ENCODE assay signal across 12 cellular contexts in the genomic region with DNA sequence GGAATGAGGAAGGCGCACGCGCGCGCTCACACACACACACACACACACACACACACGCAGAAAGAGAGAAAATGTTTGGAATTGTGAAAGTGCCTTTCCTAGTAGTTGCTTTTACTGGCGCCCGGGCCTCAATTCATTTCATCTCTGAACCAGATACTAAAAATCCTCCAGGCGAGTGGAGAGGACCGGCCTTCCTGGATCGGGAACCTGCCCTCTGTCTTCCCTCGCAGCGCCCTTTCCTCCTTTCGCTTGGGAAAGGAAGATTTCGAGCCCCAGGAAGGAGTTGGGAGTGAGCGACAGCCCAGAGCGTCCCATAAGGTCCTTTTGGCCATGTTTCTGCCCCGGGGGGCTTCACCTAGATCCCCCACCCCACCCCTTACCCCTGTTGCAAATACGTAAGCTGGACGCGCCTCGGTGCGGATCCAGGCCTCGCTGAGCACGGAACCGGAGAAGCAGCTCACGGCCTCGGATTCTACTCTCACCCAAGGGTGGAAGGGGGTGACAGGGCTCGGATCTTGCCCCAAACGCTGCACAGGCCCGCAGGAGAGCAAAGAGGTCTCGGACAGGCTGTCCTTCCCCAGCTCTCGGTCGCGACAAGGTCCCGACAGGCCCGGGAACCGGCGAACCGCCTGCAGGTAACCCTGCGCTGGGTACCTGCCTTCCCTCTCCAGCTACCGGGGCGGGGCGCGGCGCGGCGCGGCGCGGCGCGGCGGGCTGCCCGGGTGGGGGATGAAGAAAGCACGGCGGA. TPM values are rescaled to one million over a fixed set of nuclear protein-coding genes. Genes with fewer than 3 reads are reported as not detected.
DNase-seq lines count a peak whose midpoint lies in the region; ATAC-seq lines count a peak whose summit lies in the region.
"Had no signal": no experiment of that assay in that cellular context is flagged by ENCODE, and none has a peak within 500 bp of the region (broad histone marks: within the 10 kb centered on the region; RNA-seq: fewer than 3 reads in every experiment).

No MANE protein-coding gene starts in this region.

- peak overlapping the region in 11 of 21 experiments; percentile 17 to 87 (median 75) for H3K27ac ChIP-seq in skin epidermis

- H3K27me3 ChIP-seq in H7 (ENCODE audit: control insufficient read depth, insufficient read depth, low read length): peaks cover 100% of the 10 kb centered on the region

- in situ Hi-C loops in T47D (cut with HindIII; ENCODE audit: low pct_unique_long_range_greater_than_20kb, low sequenced_read_pairs): no loop called here

- peak; percentile 61 for DNase-seq in H7
- peak; percentile 54 to 76 for DNase-seq in T47D (ENCODE audit: low read depth in 1 of 2, low spot score in 1 of 2)
- DNase-seq in left lobe of liver (ENCODE audit: low spot score): no peak
- no peak for DNase-seq in NCI-H510A treated with DMSO at 0.1 percent for 48 hours (lab: John Stamatoyannopoulos, UW)
- no peak for DNase-seq in AG20443 (ENCODE audit: low spot score)
- no peak for DNase-seq in HUDEP-2 (lab: John Stamatoyannopoulos, UW; ENCODE audit: unreplicated experiment in 76 of 76)
- DNase-seq: DMS53; NCI-H226; stimulated activated CD8-positive, alpha-beta memory T cell treated with anti-CD3 and anti-CD28 coated beads, Interleukin-4, amount 100 ng/mL, for 48 hours; SW 1271 had no signal

- H3K4me3 ChIP-seq in H7 (ENCODE audit: insufficient read depth, low read depth, low read length): no peak overlapping the region
- H3K4me3 ChIP-seq in skin epidermis: peak overlapping the region in 6 of 7 experiments; percentile 3 to 38 (median 26)

- no peaks in the 10 kb centered on the region for H3K36me3 ChIP-seq in H7 (replicated peaks; ENCODE audit: control insufficient read depth, insufficient read depth, low read length)

- ATAC-seq in left lobe of liver: peak; percentile 81
- no peak for ATAC-seq in GM21390 (IDR thresholded peaks at IDR 0.05; ENCODE audit: unreplicated experiment)

RNA-seq across cellular contexts. Expression of gene TBX3, which starts 8.0 kb away (rescaled TPM):
- total RNA-seq in H7 (2014; rRNA removed; shearing (Covaris generic)): 0.30 and 0.94 TPM in 2 replicates
- 37.2 TPM for total RNA-seq in left lobe of liver

Comparison
In these comparisons a context has a peak if more than half of its experiments do, and no peak if none do; other contexts are left out.
1. DNase-seq: peak in H7 (single experiment) and T47D (2 of 2); none in left lobe of liver (single experiment), NCI-H510A treated with DMSO at 0.1 percent for 48 hours (single experiment), AG20443 (single experiment) and HUDEP-2 (0 of 76).
2. RNA of gene TBX3, which starts 8.0 kb away (total RNA-seq): 37.2 TPM in left lobe of liver (single experiment); 0.30 to 0.94 TPM in H7; every median in the first group is over 10 times any median in the second.